In genomic region chr5:51685399-51685798, GRCh38 we compare ENCODE assay signal across 20 cellular contexts.
DNase-seq lines count a peak whose midpoint lies in the region; ATAC-seq, FAIRE-seq and TF ChIP-seq lines count a peak whose summit lies in the region.
"Had no signal": no experiment of that assay in that cellular context is flagged by ENCODE, and none has a peak within 500 bp of the region (broad histone marks: within the 10 kb centered on the region; RNA-seq: fewer than 3 reads in every experiment).

No MANE protein-coding gene starts in this region.

- H3K4me2 ChIP-seq in MM.1S (ENCODE audit: low read depth, low read length) (no peak overlapping the region), GM12878 (ENCODE audit: control insufficient read depth, insufficient read depth) (no peak overlapping the region)
- H3K4me2 ChIP-seq: BLaER1 treated with 17β-estradiol and CSF1 and Interleukin-3, amounts not matched to agents 10 nM and 100 nM had no signal

- H3K9ac ChIP-seq in MM.1S (ENCODE audit: low read length) (no peak overlapping the region), GM12878 (ENCODE audit: control insufficient read depth, insufficient read depth, low read length) (no peak overlapping the region)
- H3K9ac ChIP-seq: BLaER1 treated with 17β-estradiol and CSF1 and Interleukin-3, amounts not matched to agents 10 nM and 100 nM had no signal

- POLR2A ChIA-PET in GM12878 (lab: Charles Lee): no interaction called here

- no TSS peak for BruUV-seq in GM12878 (replicated peaks; lab: Mats Ljungman, UMichigan)
- no TSS peak for BruUV-seq in Calu3 (replicated peaks; lab: Mats Ljungman, UMichigan)

- WGBS in GM12878 (ENCODE audit: insufficient coverage, insufficient replicate concordance, low lambda C conversion rate, missing lambda C conversion rate): 47% methylated on average over 3 of the region's 3 CpGs

- no peaks in the 10 kb centered on the region for H3K4me1 Mint-ChIP-seq in Calu3 (ENCODE audit: low read depth, unreplicated experiment)
- H3K4me1 Mint-ChIP-seq: B cell; CD14-positive monocyte; CD8-positive, alpha-beta memory T cell had no signal

- H3K9me3 Mint-ChIP-seq in Calu3 (ENCODE audit: low read depth, unreplicated experiment): peaks cover 3% of the 10 kb centered on the region

- 0 out of 3 replicates have a peak, but pooled peaks have one; percentile 21 for ATAC-seq in GM12878

- H3K36me3 ChIP-seq in MM.1S (replicated peaks; ENCODE audit: insufficient read depth, low read length) (no peaks in the 10 kb centered on the region), GM12878 (ENCODE audit: control insufficient read depth in 2 of 2, insufficient read depth in 2 of 2, low read length in 1 of 2) (no peaks in the 10 kb centered on the region)
- H3K36me3 ChIP-seq: BLaER1 treated with 17β-estradiol and CSF1 and Interleukin-3, amounts not matched to agents 10 nM and 100 nM had no signal

- no peaks in the 10 kb centered on the region for H3K27me3 Mint-ChIP-seq in Calu3 (ENCODE audit: unreplicated experiment)
- H3K27me3 Mint-ChIP-seq: B cell; CD4-positive, alpha-beta T cell had no signal

- H3F3A ChIP-seq in MM.1S (ENCODE audit: insufficient read depth, low read length): no peaks in the 10 kb centered on the region

- H3K27me3 ChIP-seq in MM.1S (replicated peaks; ENCODE audit: insufficient read depth, low read length) (no peaks in the 10 kb centered on the region), GM12878 (replicated peaks in 1 of 2; ENCODE audit: control insufficient read depth in 2 of 2, insufficient read depth in 2 of 2, low read length in 1 of 2) (no peaks in the 10 kb centered on the region)
- H3K27me3 ChIP-seq: BLaER1 treated with 17β-estradiol and CSF1 and Interleukin-3, amounts not matched to agents 10 nM and 100 nM had no signal

- H3K36me3 Mint-ChIP-seq in Calu3 (ENCODE audit: insufficient read depth, unreplicated experiment): no peaks in the 10 kb centered on the region
- H3K36me3 Mint-ChIP-seq: CD14-positive monocyte; CD8-positive, alpha-beta memory T cell had no signal

- H3K27ac ChIP-seq in MM.1S (ENCODE audit: low read length) (no peak overlapping the region), GM12878 (ENCODE audit: control insufficient read depth, insufficient read depth) (no peak overlapping the region)
- H3K27ac ChIP-seq: 22Rv1; BLaER1 treated with 17β-estradiol and CSF1 and Interleukin-3, amounts not matched to agents 10 nM and 100 nM had no signal

- H3K4me3 ChIP-seq in GM12865 (ENCODE audit: low read depth, low read length) (no peak overlapping the region), MM.1S (ENCODE audit: low read length) (no peak overlapping the region), GM12878 (no peak overlapping the region)
- H3K4me3 ChIP-seq: BLaER1 treated with 17β-estradiol and CSF1 and Interleukin-3, amounts not matched to agents 10 nM and 100 nM had no signal

- H2AFZ ChIP-seq in MM.1S (ENCODE audit: low read length) (no peak overlapping the region), GM12878 (ENCODE audit: control insufficient read depth, low read depth, low read length) (no peak overlapping the region)

- FAIRE-seq in GM12878 (lab: Jason Lieb, UNC): no peak
- FAIRE-seq: A204.1, GM12891, GM18507 had no signal

- H3K4me1 ChIP-seq in MM.1S (ENCODE audit: low read length): no peaks in the 10 kb centered on the region
- no peaks in the 10 kb centered on the region for H3K4me1 ChIP-seq in GM12878 (ENCODE audit: control insufficient read depth, insufficient read depth, low read length)
- H3K4me1 ChIP-seq: BLaER1 treated with 17β-estradiol and CSF1 and Interleukin-3, amounts not matched to agents 10 nM and 100 nM had no signal

- H3K9me2 ChIP-seq in MM.1S (replicated peaks; ENCODE audit: insufficient read depth, low read length): no peaks in the 10 kb centered on the region

- intact Hi-C loops in GM12878 (cut with micrococcal nuclease; ENCODE audit: unreplicated experiment) (no loop called here), Calu3 (cut with micrococcal nuclease; ENCODE audit: unreplicated experiment) (loop anchor here (2.0 to 10.0 kb wide), 3 partner anchors 159 to 305 kb away; no protein-coding TSS in a partner anchor)

- SMC1A ChIA-PET in GM12878 (lab: Charles Lee; ENCODE audit: uncharacterized antibody, unreplicated experiment): no interaction called here

- TF ChIP-seq POLR2A in GM12878 (IDR thresholded peaks at IDR 0.05; ENCODE audit: low read depth, low read length): no peak

- no peak for TF ChIP-seq RAD21 in GM12878 (IDR thresholded peaks at IDR 0.05; ENCODE audit: insufficient read depth, low read depth, low read length)

- CTCF ChIA-PET in GM12878 (lab: Yijun Ruan, JAX): no interaction called here
- CTCF ChIA-PET in Calu3 (lab: Charles Lee): no interaction called here

- RAD21 ChIA-PET in GM12878 (lab: Charles Lee; ENCODE audit: unreplicated experiment): no interaction called here

- H3K27ac Mint-ChIP-seq in Calu3 (ENCODE audit: unreplicated experiment): no peak overlapping the region
- H3K27ac Mint-ChIP-seq: B cell; CD14-positive monocyte; CD4-positive, alpha-beta T cell; CD8-positive, alpha-beta memory T cell had no signal

- in situ Hi-C loops in GM12878 (cut with MboI): no loop called here

- no peaks in the 10 kb centered on the region for H3K79me2 ChIP-seq in MM.1S (ENCODE audit: low read length)
- H3K79me2 ChIP-seq in GM12878 (ENCODE audit: control insufficient read depth, insufficient read depth, low read length): no peaks in the 10 kb centered on the region

- peak; percentile 1 for DNase-seq in GM12865 (ENCODE audit: low read depth)
- peak; percentile 21 for DNase-seq in MM.1S
- DNase-seq in GM12878 (ENCODE audit: low read depth, low spot score): no peak
- DNase-seq in kidney tubule cell (ENCODE audit: low spot score): peak; percentile 11
- no peak for DNase-seq in Calu3
- DNase-seq in hippocampal formation (lab: John Stamatoyannopoulos, UW): no peak
- no peak for DNase-seq in central memory CD4-positive, alpha-beta T cell
- DNase-seq: CD4-positive, alpha-beta T cell; CD8-positive, alpha-beta memory T cell; DMS79 treated with DMSO at 0.1 percent for 48 hours; GOT3; H7; HCEC 1CT had no signal

- no peaks in the 10 kb centered on the region for H3K9me3 ChIP-seq in MM.1S (replicated peaks; ENCODE audit: insufficient read depth, low read length)
- H3K9me3 ChIP-seq in GM12878 (replicated peaks; ENCODE audit: control insufficient read depth, insufficient read depth, low read length): no peaks in the 10 kb centered on the region
- H3K9me3 ChIP-seq: BLaER1 treated with 17β-estradiol and CSF1 and Interleukin-3, amounts not matched to agents 10 nM and 100 nM had no signal

- TF ChIP-seq CTCF in GM12865 (IDR thresholded peaks at IDR 0.05; ENCODE audit: insufficient read depth, low read depth, low read length, missing control alignments) (no peak), MM.1S (IDR thresholded peaks at IDR 0.05; ENCODE audit: low read length) (no peak), GM12878 (IDR thresholded peaks at IDR 0.05 in 2 of 3, conservative IDR thresholded peaks at IDR 0.05 in 1 of 3; ENCODE audit: control insufficient read depth in 2 of 3, extremely low read depth in 1 of 3, insufficient read depth in 1 of 3, low read depth in 3 of 3, low read length in 3 of 3) (no peak), Calu3 (IDR thresholded peaks at IDR 0.05; ENCODE audit: unreplicated experiment) (no peak)

- H3K4me3 Mint-ChIP-seq in Calu3 (ENCODE audit: low read depth, unreplicated experiment): no peak overlapping the region
- H3K4me3 Mint-ChIP-seq: B cell; CD14-positive monocyte; CD4-positive, alpha-beta T cell; CD8-positive, alpha-beta memory T cell had no signal

- TF ChIP-seq EP300 in GM12878 (IDR thresholded peaks at IDR 0.05; ENCODE audit: borderline replicate concordance in 1 of 2, control insufficient read depth in 1 of 2, low read depth in 2 of 2, low read length in 2 of 2): no peak

- H4K20me1 ChIP-seq in MM.1S (ENCODE audit: insufficient read depth, low read length): no peaks in the 10 kb centered on the region
- H4K20me1 ChIP-seq in GM12878 (ENCODE audit: control insufficient read depth, insufficient read depth): no peaks in the 10 kb centered on the region
- H4K20me1 ChIP-seq: BLaER1 treated with 17β-estradiol and CSF1 and Interleukin-3, amounts not matched to agents 10 nM and 100 nM had no signal

TF ChIP-seq in GM12878, 131 proteins besides CTCF, POLR2A, EP300 and RAD21 (continues in another document):
- TF ChIP-seq NFIC (IDR thresholded peaks at IDR 0.05; ENCODE audit: low read depth, low read length) (no peak), NR2F1 (conservative IDR thresholded peaks at IDR 0.05) (0 out of 2 replicates have a peak, but pooled peaks have one; percentile 36), NFXL1 (IDR thresholded peaks at IDR 0.05; ENCODE audit: borderline replicate concordance) (no peak), MLLT1 (IDR thresholded peaks at IDR 0.05) (no peak), RAD51 (IDR thresholded peaks at IDR 0.05) (no peak)

Comparison
In these comparisons a context has a peak if more than half of its experiments do, and no peak if none do; other contexts are left out.
1. DNase-seq: peak in GM12865 (single experiment), MM.1S (single experiment) and kidney tubule cell (single experiment); none in GM12878 (single experiment), Calu3 (single experiment), hippocampal formation (0 of 2) and central memory CD4-positive, alpha-beta T cell (single experiment).